In the genomic region with DNA sequence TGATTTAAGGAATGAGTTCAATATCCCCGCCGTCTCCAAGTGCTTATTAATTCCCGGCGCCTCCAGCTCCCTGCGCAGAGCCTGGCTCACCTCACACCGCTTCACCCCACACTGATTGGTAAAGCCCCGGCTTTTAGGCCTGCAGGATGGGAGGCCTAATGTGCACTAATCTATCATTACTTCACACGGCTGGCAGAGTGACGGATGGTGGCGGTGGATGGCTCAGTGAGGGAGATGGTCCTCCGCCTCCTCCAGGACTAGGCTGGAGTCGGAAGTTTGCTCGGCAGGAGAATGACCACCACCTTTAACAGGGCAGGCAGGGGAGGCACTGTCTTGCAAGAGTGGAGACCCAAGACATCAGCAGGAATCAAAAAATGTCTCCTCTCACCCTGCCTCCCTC, we compare ENCODE assay signal across 1 cellular context.
TF ChIP-seq lines count a peak whose summit lies in the region.

No MANE protein-coding gene starts in this region.

TF ChIP-seq in H1, 55 proteins besides CTCF, POLR2A, EP300 and RAD21:
- TF ChIP-seq CBX8 (IDR thresholded peaks at IDR 0.05; ENCODE audit: borderline replicate concordance, low read depth, low read length): no peak
- no peak for TF ChIP-seq SIX5 (IDR thresholded peaks at IDR 0.05; ENCODE audit: low read depth, low read length)
- TF ChIP-seq KDM4A (IDR thresholded peaks at IDR 0.05; ENCODE audit: low read depth, low read length, severe bottlenecking): no peak
- no peak for TF ChIP-seq SIRT6 (IDR thresholded peaks at IDR 0.05; ENCODE audit: low read length)
- no peak for TF ChIP-seq MAFK (IDR thresholded peaks at IDR 0.05; ENCODE audit: low read depth, low read length)
- TF ChIP-seq RFX5 (IDR thresholded peaks at IDR 0.05; ENCODE audit: borderline replicate concordance, low read depth, low read length): no peak
- no peak for TF ChIP-seq EGR1 (IDR thresholded peaks at IDR 0.05; ENCODE audit: borderline replicate concordance, low read depth, low read length)
- no peak for TF ChIP-seq CHD2 (IDR thresholded peaks at IDR 0.05; ENCODE audit: low read length)
- TF ChIP-seq PHF8 (conservative IDR thresholded peaks at IDR 0.05; ENCODE audit: low read depth, low read length): no peak
TF ChIP-seq in H1: peak in this region for 0.
